19 cellular contexts compared by ENCODE assay signal in genomic region chr18:13440277-13441248, GRCh38.
DNase-seq lines count a peak whose midpoint lies in the region; ATAC-seq, FAIRE-seq and TF ChIP-seq lines count a peak whose summit lies in the region.
"Had no signal": no experiment of that assay in that cellular context is flagged by ENCODE, and none has a peak within 500 bp of the region (broad histone marks: within the 10 kb centered on the region; RNA-seq: fewer than 3 reads in every experiment).

No MANE protein-coding gene starts in this region.

- TF ChIP-seq POLR2A in H54 (IDR thresholded peaks at IDR 0.05; ENCODE audit: low read depth, low read length), result no peak

- no peaks in the 10 kb centered on the region for H3K9me2 ChIP-seq in PC-3 (replicated peaks; ENCODE audit: low read length)

- DNase-seq in NCI-H1417 (lab: John Stamatoyannopoulos, UW), result peak; percentile 43 to 70 (median 49)
- no peak for DNase-seq in NCI-H1417 treated with DMSO at 0.1 percent for 48 hours (lab: John Stamatoyannopoulos, UW)
- DNase-seq in PC-3, result no peak
- no peak for DNase-seq in H54 (ENCODE audit: insufficient read length, low spot score)
- DNase-seq in dedifferentiated amniotic fluid mesenchymal stem cell (ENCODE audit: extremely low spot score), result no peak
- DNase-seq: activated CD4-positive, alpha-beta memory T cell treated with anti-CD3 and anti-CD28 coated beads, Interleukin-2, amount 10 ng/mL, durations not matched to agents 7 days and 5 days; EL; gastrocnemius medialis; left lung; NCI-H1105; OCI-M1; ovary had no signal

- no peak overlapping the region for H3K9ac ChIP-seq in PC-3 (ENCODE audit: low read length)

- POLR2A ChIA-PET in PC-3 (lab: Charles Lee; ENCODE audit: unreplicated experiment), result interaction anchor here (0.5 to 0.7 kb wide), 2 partner anchors 78 to 244 kb away, joined by 4 to 5 read pairs; no protein-coding TSS in a partner anchor

- BruUV-seq in PC-3 (replicated peaks; lab: Mats Ljungman, UMichigan), result no TSS peak

- H3K27ac Mint-ChIP-seq in nephron, result peak overlapping the region; percentile 37 to 66 (median 44)

- H3K27me3 Mint-ChIP-seq in nephron (ENCODE audit: low read depth), result peaks cover 9% of the 10 kb centered on the region
- H3K27me3 Mint-ChIP-seq: activated CD4-positive, alpha-beta memory T cell treated with anti-CD3 and anti-CD28 coated beads, Interleukin-2, amount 10 ng/mL, durations not matched to agents 7 days and 5 days had no signal

- no peak for FAIRE-seq in H54 (lab: Jason Lieb, UNC)

- TF ChIP-seq CTCF in GM12873 (IDR thresholded peaks at IDR 0.05; ENCODE audit: insufficient read depth, low read depth, low read length, missing control alignments) (peak; percentile 3), PC-3 (conservative IDR thresholded peaks at IDR 0.05; ENCODE audit: low read depth, low read length) (peak; percentile 42), nephron (IDR thresholded peaks at IDR 0.05; ENCODE audit: unreplicated experiment in 3 of 3) (no peak)

- no peak overlapping the region for H2AFZ ChIP-seq in PC-3 (ENCODE audit: low read length)

- intact Hi-C loops in PC-3 (cut with micrococcal nuclease), result no loop called here

- H4K20me1 ChIP-seq in PC-3 (ENCODE audit: low read length), result no peaks in the 10 kb centered on the region

- CTCF ChIA-PET in PC-3 (lab: Charles Lee), result interaction anchor here (1.2 kb wide), 1 partner anchor 225 kb away, joined by 10 read pairs; no protein-coding TSS in a partner anchor

- H3K27ac ChIP-seq in PC-3 (ENCODE audit: low read length), result no peak overlapping the region
- H3K27ac ChIP-seq: 22Rv1, gastrocnemius medialis, left lung, ovary, skin epidermis had no signal

- no peaks in the 10 kb centered on the region for H3F3A ChIP-seq in PC-3 (ENCODE audit: low read length, unreplicated experiment)

- ATAC-seq in PC-3 (peak; percentile 19; the same call in 1 of the 2 replicates), GM19351 (IDR thresholded peaks at IDR 0.05; ENCODE audit: unreplicated experiment) (no peak)
- ATAC-seq: gastrocnemius medialis, left lung had no signal

- H3K36me3 ChIP-seq in PC-3 (ENCODE audit: low read depth, low read length), result no peaks in the 10 kb centered on the region
- H3K36me3 ChIP-seq: gastrocnemius medialis, left lung, ovary, tibial artery had no signal

- no peak overlapping the region for H3K4me3 ChIP-seq in PC-3 (ENCODE audit: low read length)
- H3K4me3 ChIP-seq: gastrocnemius medialis, left lung, ovary, skin epidermis, tibial artery had no signal

- H3K36me3 Mint-ChIP-seq in nephron (ENCODE audit: low read depth), result no peaks in the 10 kb centered on the region

- no peak overlapping the region for H3K4me3 Mint-ChIP-seq in nephron
- H3K4me3 Mint-ChIP-seq: activated CD4-positive, alpha-beta memory T cell treated with anti-CD3 and anti-CD28 coated beads, Interleukin-2, amount 10 ng/mL, durations not matched to agents 7 days and 5 days; IgD-negative memory B cell had no signal

- no peaks in the 10 kb centered on the region for H3K9me3 ChIP-seq in PC-3 (ENCODE audit: low read length)
- H3K9me3 ChIP-seq: gastrocnemius medialis, left lung, ovary, tibial artery had no signal

- H3K4me1 ChIP-seq in PC-3 (ENCODE audit: insufficient read depth, low read length), result peaks cover 9% of the 10 kb centered on the region; the same call in 1 of the 2 replicates

- H3K4me1 Mint-ChIP-seq in nephron, result peaks cover 46% of the 10 kb centered on the region

- H3K79me2 ChIP-seq in PC-3 (ENCODE audit: low read length), result no peaks in the 10 kb centered on the region

- no peaks in the 10 kb centered on the region for H3K9me3 Mint-ChIP-seq in nephron
- H3K9me3 Mint-ChIP-seq: activated CD4-positive, alpha-beta memory T cell treated with anti-CD3 and anti-CD28 coated beads, Interleukin-2, amount 10 ng/mL, durations not matched to agents 7 days and 5 days had no signal

- no peak overlapping the region for H3K4me2 ChIP-seq in PC-3 (ENCODE audit: low read length)

- H3K27me3 ChIP-seq in PC-3 (ENCODE audit: low read length), result peaks cover 77% of the 10 kb centered on the region
- H3K27me3 ChIP-seq: gastrocnemius medialis, left lung, ovary, tibial artery had no signal

Comparison
In these comparisons a context has a peak if more than half of its experiments do, and no peak if none do; other contexts are left out.
1. DNase-seq: peak in NCI-H1417 (3 of 3); none in NCI-H1417 treated with DMSO at 0.1 percent for 48 hours (single experiment), PC-3 (single experiment), H54 (single experiment) and dedifferentiated amniotic fluid mesenchymal stem cell (single experiment).
2. CTCF ChIP-seq: peak in GM12873 (single experiment) and PC-3 (single experiment); none in nephron (0 of 3).